Comparison of ENCODE assay signal across 15 cellular contexts in genomic region chr2:97673915-97674283, GRCh38. TPM values are rescaled to one million over a fixed set of nuclear protein-coding genes. Genes with fewer than 3 reads are reported as not detected.
A peak's percentile ranks its signal among the peaks of the same experiment; 100 is the strongest.
DNase-seq lines count a peak whose midpoint lies in the region; ATAC-seq and TF ChIP-seq lines count a peak whose summit lies in the region.
"Had no signal": no experiment of that assay in that cellular context is flagged by ENCODE, and none has a peak within 500 bp of the region (broad histone marks: within the 10 kb centered on the region; RNA-seq: fewer than 3 reads in every experiment).

No MANE protein-coding gene starts in this region.

- no peak overlapping the region for H3K4me3 ChIP-seq in upper lobe of left lung
- H3K4me3 ChIP-seq: GM23338, left ventricle myocardium inferior, neural progenitor cell, SK-N-MC had no signal

- TF ChIP-seq CTCF in upper lobe of left lung (IDR thresholded peaks at IDR 0.05) = no peak

- H3K4me1 ChIP-seq in upper lobe of left lung = no peaks in the 10 kb centered on the region
- H3K4me1 ChIP-seq: left ventricle myocardium inferior, neural progenitor cell had no signal

- DNase-seq in activated CD4-positive, alpha-beta T cell treated with anti-CD3 and anti-CD28 coated beads, Interleukin-2, amount 10 ng/mL, durations not matched to agents 24 days and 14 days = no peak
- DNase-seq in activated CD4-positive, alpha-beta T cell treated with anti-CD3 and anti-CD28 coated beads, Interleukin-2, amount 50 U/mL, for 4 hours = no peak
- peak; percentile 32 for DNase-seq in KBM-7
- DNase-seq in activated T-helper 2 cell treated with anti-CD3 and anti-CD28 coated beads, Interferon-gamma antibody, Interleukin-2, Interleukin-4, amounts not matched to agents 10 μg/mL and 5 μg/mL and 100 μg/mL, durations not matched to agents 14 hours and 24 hours and 36 hours (ENCODE audit: low spot score) = no peak
- DNase-seq in stimulated activated CD4-positive, alpha-beta T cell treated with anti-CD3 and anti-CD28 coated beads, Interleukin-4, amount 100 ng/mL, for 48 hours (ENCODE audit: low read depth in 2 of 2) = peak; percentile 31 to 36
- no peak for DNase-seq in upper lobe of left lung
- DNase-seq in D341Med (ENCODE audit: low spot score) = no peak
- DNase-seq: anterior cingulate cortex, hippocampal formation, Karpas-422, left ventricle myocardium inferior had no signal

- H3K9me3 Mint-ChIP-seq in activated CD4-positive, alpha-beta T cell treated with anti-CD3 and anti-CD28 coated beads, Interleukin-2, amount 10 ng/mL, durations not matched to agents 24 days and 14 days = peaks cover 4% of the 10 kb centered on the region
- peaks cover 4% of the 10 kb centered on the region for H3K9me3 Mint-ChIP-seq in activated T-helper 2 cell treated with anti-CD3 and anti-CD28 coated beads, Interferon-gamma antibody, Interleukin-2, Interleukin-4, amounts not matched to agents 10 μg/mL and 5 μg/mL and 100 μg/mL, durations not matched to agents 14 hours and 24 hours and 36 hours
- H3K9me3 Mint-ChIP-seq: GM23338 had no signal

- peak overlapping the region; percentile 60 for H3K4me3 Mint-ChIP-seq in activated CD4-positive, alpha-beta T cell treated with anti-CD3 and anti-CD28 coated beads, Interleukin-2, amount 10 ng/mL, durations not matched to agents 24 days and 14 days
- peak overlapping the region; percentile 34 for H3K4me3 Mint-ChIP-seq in activated T-helper 2 cell treated with anti-CD3 and anti-CD28 coated beads, Interferon-gamma antibody, Interleukin-2, Interleukin-4, amounts not matched to agents 10 μg/mL and 5 μg/mL and 100 μg/mL, durations not matched to agents 14 hours and 24 hours and 36 hours (ENCODE audit: low read depth)
- H3K4me3 Mint-ChIP-seq: GM23338, neural progenitor cell had no signal

- no peaks in the 10 kb centered on the region for H3K27me3 ChIP-seq in upper lobe of left lung
- H3K27me3 ChIP-seq: neural progenitor cell had no signal

- peaks cover 35% of the 10 kb centered on the region for H3K4me1 Mint-ChIP-seq in activated CD4-positive, alpha-beta T cell treated with anti-CD3 and anti-CD28 coated beads, Interleukin-2, amount 10 ng/mL, durations not matched to agents 24 days and 14 days
- H3K4me1 Mint-ChIP-seq in activated T-helper 2 cell treated with anti-CD3 and anti-CD28 coated beads, Interferon-gamma antibody, Interleukin-2, Interleukin-4, amounts not matched to agents 10 μg/mL and 5 μg/mL and 100 μg/mL, durations not matched to agents 14 hours and 24 hours and 36 hours (ENCODE audit: low read depth) = peaks cover 41% of the 10 kb centered on the region
- H3K4me1 Mint-ChIP-seq: neural progenitor cell had no signal

- H3K9me3 ChIP-seq in upper lobe of left lung = no peaks in the 10 kb centered on the region
- H3K9me3 ChIP-seq: left ventricle myocardium inferior had no signal

- no peak for ATAC-seq in upper lobe of left lung (ENCODE audit: low FRiP score in 2 of 2)
- no peak for ATAC-seq in HG03457 (IDR thresholded peaks at IDR 0.05; ENCODE audit: unreplicated experiment)
- ATAC-seq: GM23338 had no signal

- H3K27ac Mint-ChIP-seq in activated CD4-positive, alpha-beta T cell treated with anti-CD3 and anti-CD28 coated beads, Interleukin-2, amount 10 ng/mL, durations not matched to agents 24 days and 14 days = peak overlapping the region; percentile 96
- H3K27ac Mint-ChIP-seq in activated T-helper 2 cell treated with anti-CD3 and anti-CD28 coated beads, Interferon-gamma antibody, Interleukin-2, Interleukin-4, amounts not matched to agents 10 μg/mL and 5 μg/mL and 100 μg/mL, durations not matched to agents 14 hours and 24 hours and 36 hours = peak overlapping the region; percentile 98
- H3K27ac Mint-ChIP-seq: GM23338, neural progenitor cell had no signal

- 64 to 76% methylated on average over 8 of the region's 8 CpGs for WGBS in upper lobe of left lung, 2 donors

- in situ Hi-C loops in KBM-7 (cut with MboI; ENCODE audit: low pct_unique_long_range_greater_than_20kb, low sequenced_read_pairs) = no loop called here

- H3K36me3 ChIP-seq in upper lobe of left lung = no peaks in the 10 kb centered on the region
- H3K36me3 ChIP-seq: left ventricle myocardium inferior, neural progenitor cell had no signal

- no peak for TF ChIP-seq EP300 in upper lobe of left lung (IDR thresholded peaks at IDR 0.05)

- H3K27me3 Mint-ChIP-seq in activated CD4-positive, alpha-beta T cell treated with anti-CD3 and anti-CD28 coated beads, Interleukin-2, amount 10 ng/mL, durations not matched to agents 24 days and 14 days = no peaks in the 10 kb centered on the region
- H3K27me3 Mint-ChIP-seq in activated T-helper 2 cell treated with anti-CD3 and anti-CD28 coated beads, Interferon-gamma antibody, Interleukin-2, Interleukin-4, amounts not matched to agents 10 μg/mL and 5 μg/mL and 100 μg/mL, durations not matched to agents 14 hours and 24 hours and 36 hours (ENCODE audit: low read depth) = no peaks in the 10 kb centered on the region

- no peak overlapping the region for H3K27ac ChIP-seq in upper lobe of left lung
- H3K27ac ChIP-seq: left ventricle myocardium inferior, neural progenitor cell, SK-N-MC had no signal

- TF ChIP-seq POLR2A in upper lobe of left lung (IDR thresholded peaks at IDR 0.05) = no peak

- intact Hi-C loops in activated CD4-positive, alpha-beta T cell treated with anti-CD3 and anti-CD28 coated beads, Interleukin-2, amount 10 ng/mL, durations not matched to agents 24 days and 14 days (cut with micrococcal nuclease) = loop anchor here (1.0 kb wide), 2 partner anchors 10 to 14 kb away; partner anchors contain the start of gene ACTR1B
- intact Hi-C loops in activated T-helper 2 cell treated with anti-CD3 and anti-CD28 coated beads, Interferon-gamma antibody, Interleukin-2, Interleukin-4, amounts not matched to agents 10 μg/mL and 5 μg/mL and 100 μg/mL, durations not matched to agents 14 hours and 24 hours and 36 hours (cut with micrococcal nuclease) = loop anchor here (1.0 kb wide), 2 partner anchors 10 to 14 kb away; partner anchors contain the start of gene ACTR1B

- peaks cover 10% of the 10 kb centered on the region for H3K36me3 Mint-ChIP-seq in activated CD4-positive, alpha-beta T cell treated with anti-CD3 and anti-CD28 coated beads, Interleukin-2, amount 10 ng/mL, durations not matched to agents 24 days and 14 days (ENCODE audit: low read depth)
- H3K36me3 Mint-ChIP-seq in activated T-helper 2 cell treated with anti-CD3 and anti-CD28 coated beads, Interferon-gamma antibody, Interleukin-2, Interleukin-4, amounts not matched to agents 10 μg/mL and 5 μg/mL and 100 μg/mL, durations not matched to agents 14 hours and 24 hours and 36 hours (ENCODE audit: low read depth) = peaks cover 22% of the 10 kb centered on the region
- H3K36me3 Mint-ChIP-seq: neural progenitor cell had no signal

RNA-seq across cellular contexts. Expression of gene C2orf92, which starts 4.4 kb away (rescaled TPM):
- total RNA-seq in activated CD4-positive, alpha-beta T cell treated with anti-CD3 and anti-CD28 coated beads, Interleukin-2, amount 10 ng/mL, durations not matched to agents 24 days and 14 days = 16.8 and 16.9 TPM in 2 replicates
- 17.2 and 21.8 TPM in 2 replicates for total RNA-seq in activated T-helper 2 cell treated with anti-CD3 and anti-CD28 coated beads, Interferon-gamma antibody, Interleukin-2, Interleukin-4, amounts not matched to agents 10 μg/mL and 5 μg/mL and 100 μg/mL, durations not matched to agents 14 hours and 24 hours and 36 hours
- total RNA-seq in upper lobe of left lung = 10 to 100 TPM in 4 of 6 donors, 1 to 10 TPM in 2; 9.1 to 45.1 (median 23.1) TPM

RNA-seq across cellular contexts. Expression of gene ACTR1B, which starts 10.1 kb away (rescaled TPM):
- total RNA-seq in activated CD4-positive, alpha-beta T cell treated with anti-CD3 and anti-CD28 coated beads, Interleukin-2, amount 10 ng/mL, durations not matched to agents 24 days and 14 days = 122 TPM in 2 replicates
- total RNA-seq in activated T-helper 2 cell treated with anti-CD3 and anti-CD28 coated beads, Interferon-gamma antibody, Interleukin-2, Interleukin-4, amounts not matched to agents 10 μg/mL and 5 μg/mL and 100 μg/mL, durations not matched to agents 14 hours and 24 hours and 36 hours = 142 and 147 TPM in 2 replicates
- total RNA-seq in upper lobe of left lung = 10 to 100 TPM; 63.9 to 83.0 (median 69.9) TPM

RNA-seq across cellular contexts. Expression of gene COX5B, which starts 28.0 kb away (rescaled TPM):
- 227 and 233 TPM in 2 replicates for total RNA-seq in activated CD4-positive, alpha-beta T cell treated with anti-CD3 and anti-CD28 coated beads, Interleukin-2, amount 10 ng/mL, durations not matched to agents 24 days and 14 days
- 217 and 237 TPM in 2 replicates for total RNA-seq in activated T-helper 2 cell treated with anti-CD3 and anti-CD28 coated beads, Interferon-gamma antibody, Interleukin-2, Interleukin-4, amounts not matched to agents 10 μg/mL and 5 μg/mL and 100 μg/mL, durations not matched to agents 14 hours and 24 hours and 36 hours
- total RNA-seq in upper lobe of left lung = 100 to 1,000 TPM in 5 of 6 donors, 10 to 100 TPM in 1; 97.4 to 237 (median 177) TPM

RNA-seq across cellular contexts. Expression of gene ZAP70, which starts 39.5 kb away (rescaled TPM):
- total RNA-seq in activated CD4-positive, alpha-beta T cell treated with anti-CD3 and anti-CD28 coated beads, Interleukin-2, amount 10 ng/mL, durations not matched to agents 24 days and 14 days = 240 and 242 TPM in 2 replicates
- total RNA-seq in activated T-helper 2 cell treated with anti-CD3 and anti-CD28 coated beads, Interferon-gamma antibody, Interleukin-2, Interleukin-4, amounts not matched to agents 10 μg/mL and 5 μg/mL and 100 μg/mL, durations not matched to agents 14 hours and 24 hours and 36 hours = 231 and 234 TPM in 2 replicates
- total RNA-seq in upper lobe of left lung = 10 to 100 TPM in 3 of 6 donors, 1 to 10 TPM in 3; 6.4 to 88.0 (median 11.3) TPM

Comparison
In these comparisons a context has a peak if more than half of its experiments do, and no peak if none do; other contexts are left out.
1. DNase-seq: peak in KBM-7 (single experiment) and stimulated activated CD4-positive, alpha-beta T cell treated with anti-CD3 and anti-CD28 coated beads, Interleukin-4, amount 100 ng/mL, for 48 hours (2 of 2); none in activated CD4-positive, alpha-beta T cell treated with anti-CD3 and anti-CD28 coated beads, Interleukin-2, amount 10 ng/mL, durations not matched to agents 24 days and 14 days (single experiment), activated CD4-positive, alpha-beta T cell treated with anti-CD3 and anti-CD28 coated beads, Interleukin-2, amount 50 U/mL, for 4 hours (0 of 2), activated T-helper 2 cell treated with anti-CD3 and anti-CD28 coated beads, Interferon-gamma antibody, Interleukin-2, Interleukin-4, amounts not matched to agents 10 μg/mL and 5 μg/mL and 100 μg/mL, durations not matched to agents 14 hours and 24 hours and 36 hours (single experiment), upper lobe of left lung (0 of 2) and D341Med (single experiment).